Comparison of ENCODE assay signal across 9 cellular contexts in the genomic region with DNA sequence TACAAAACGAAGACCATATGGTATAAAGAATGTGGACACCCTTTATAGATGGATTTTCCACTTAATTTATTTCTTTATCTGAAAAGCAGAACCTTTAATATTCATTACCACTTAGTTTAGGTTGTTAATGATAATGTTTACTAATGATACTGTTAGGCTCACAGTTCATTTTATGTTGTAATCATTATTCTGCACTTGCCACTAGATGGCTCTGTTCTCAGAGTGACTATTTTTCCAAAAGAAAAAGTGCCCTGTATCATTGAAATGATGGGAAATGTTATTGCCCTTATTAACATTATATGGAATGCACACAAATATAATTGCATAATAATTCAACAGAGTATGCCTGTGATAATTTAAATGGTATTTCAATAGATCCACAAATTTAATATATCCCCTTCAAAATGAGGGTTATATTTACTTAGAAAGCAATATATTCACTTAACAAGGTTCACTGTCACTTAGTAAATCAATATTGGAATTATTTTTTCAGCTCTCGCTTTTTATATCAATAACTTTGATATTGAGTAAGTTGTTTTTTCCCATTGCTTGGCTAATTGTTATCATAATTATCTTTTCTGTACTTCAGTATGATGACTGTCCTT.
DNase-seq lines count a peak whose midpoint lies in the region; ATAC-seq and TF ChIP-seq lines count a peak whose summit lies in the region.
"Had no signal": no experiment of that assay in that cellular context is flagged by ENCODE, and none has a peak within 500 bp of the region (broad histone marks: within the 10 kb centered on the region; RNA-seq: fewer than 3 reads in every experiment).

No MANE protein-coding gene starts in this region.

- TF ChIP-seq CTCF in 22Rv1 (IDR thresholded peaks at IDR 0.05) = peak; percentile 94
- peak; percentile 49 for TF ChIP-seq CTCF in GM12873 (IDR thresholded peaks at IDR 0.05; ENCODE audit: insufficient read depth, low read depth, low read length, missing control alignments)
- no peak for TF ChIP-seq CTCF in WERI-Rb-1 (IDR thresholded peaks at IDR 0.05; ENCODE audit: low read depth, low read length)

- no peaks in the 10 kb centered on the region for H3K36me3 ChIP-seq in WERI-Rb-1

- H3K27ac ChIP-seq in 22Rv1 (no peak overlapping the region), WERI-Rb-1 (no peak overlapping the region)

- no peak for ATAC-seq in HG03469 (IDR thresholded peaks at IDR 0.05; ENCODE audit: unreplicated experiment)
- ATAC-seq in GM21786 (IDR thresholded peaks at IDR 0.05; ENCODE audit: unreplicated experiment) = no peak
- no peak for ATAC-seq in HG02852 (IDR thresholded peaks at IDR 0.05; ENCODE audit: unreplicated experiment)

- DNase-seq in OCI-M1 (lab: John Stamatoyannopoulos, UW) (peak; percentile 49), globus pallidus (ENCODE audit: low spot score) (peak; percentile 22), WERI-Rb-1 (no peak)
- DNase-seq: naive B cell had no signal

- no peaks in the 10 kb centered on the region for H3K27me3 ChIP-seq in WERI-Rb-1 (ENCODE audit: insufficient read depth, low read depth, severe bottlenecking)

- no peak overlapping the region for H3K4me3 ChIP-seq in WERI-Rb-1 (ENCODE audit: low read depth, low read length)

- H3K9me3 ChIP-seq in WERI-Rb-1 (ENCODE audit: severe bottlenecking) = no peaks in the 10 kb centered on the region
